Comparison of ENCODE assay signal across 19 cellular contexts in the genomic region with DNA sequence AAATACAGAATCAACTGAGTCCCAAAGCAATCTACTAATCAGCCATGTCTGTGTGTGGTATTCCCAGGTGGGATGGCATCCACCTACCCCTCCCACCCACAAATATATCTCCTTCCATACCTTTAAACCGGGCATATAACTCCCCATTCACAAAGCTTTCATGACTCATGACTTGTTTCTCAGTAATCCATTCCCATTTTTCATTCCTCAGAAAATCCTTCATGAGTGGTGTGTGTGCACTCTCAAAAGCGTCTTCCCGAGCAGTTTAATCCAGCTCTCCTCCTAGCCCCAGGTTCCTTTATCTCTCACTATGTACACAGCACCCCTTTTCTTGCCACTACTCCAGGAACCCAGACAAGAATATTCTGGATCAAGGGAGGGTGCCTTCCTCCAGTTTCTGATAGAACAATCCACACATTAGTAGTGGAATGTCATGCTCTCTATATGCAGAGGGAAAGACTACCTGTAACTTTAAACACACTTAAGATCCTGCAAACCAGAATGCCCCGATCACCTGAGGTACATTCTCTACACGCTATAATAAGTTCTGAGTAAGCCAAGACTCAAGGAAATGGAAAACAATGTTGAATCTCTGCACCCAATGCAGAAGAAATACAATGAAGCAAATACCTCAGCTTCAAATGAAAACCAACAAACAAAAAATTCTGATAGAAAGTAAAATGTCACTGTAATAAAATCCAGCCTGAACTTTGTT. TPM values are rescaled to one million over a fixed set of nuclear protein-coding genes. Genes with fewer than 3 reads are reported as not detected.
DNase-seq lines count a peak whose midpoint lies in the region; ATAC-seq and TF ChIP-seq lines count a peak whose summit lies in the region.
"Had no signal": no experiment of that assay in that cellular context is flagged by ENCODE, and none has a peak within 500 bp of the region (broad histone marks: within the 10 kb centered on the region; RNA-seq: fewer than 3 reads in every experiment).

No MANE protein-coding gene starts in this region.

- H3F3A ChIP-seq in SK-N-SH (replicated peaks; ENCODE audit: insufficient read depth): peaks cover 23% of the 10 kb centered on the region

- H3K4me2 ChIP-seq in SK-N-SH: no peak overlapping the region
- H3K4me2 ChIP-seq: BLaER1, PC-9 had no signal

- H3K27ac ChIP-seq in SK-N-SH (ENCODE audit: low read depth in 2 of 2, low read length in 1 of 2) (peak overlapping the region; percentile 4 to 99; a peak in 2 of 4 replicates), coronary artery (peak overlapping the region; percentile 84 to 85), muscle layer of duodenum (ENCODE audit: low read length) (peak overlapping the region; percentile 32), thyroid gland (peak overlapping the region; percentile 31 to 86 (median 82)), RWPE1 (no peak overlapping the region)
- H3K27ac ChIP-seq: BLaER1, PC-9, suprapubic skin had no signal

- POLR2A ChIA-PET in SK-N-SH (lab: Yijun Ruan, JAX) (interaction anchor here (0.6 kb wide), 1 partner anchor 530 kb away, joined by 5 read pairs; no protein-coding TSS in a partner anchor), RWPE1 (lab: Yijun Ruan, JAX; ENCODE audit: low non-redundant PET) (no interaction called here)

- CTCF ChIA-PET in SK-N-SH (lab: Yijun Ruan, JAX): interaction anchor here (1.3 kb wide), 1 partner anchor 40 kb away, joined by 3 read pairs; no protein-coding TSS in a partner anchor
- CTCF ChIA-PET in RWPE1 (lab: Yijun Ruan, JAX): no interaction called here

- no peak overlapping the region for H3K9ac ChIP-seq in SK-N-SH
- H3K9ac ChIP-seq: BLaER1 had no signal

- H3K4me1 ChIP-seq in SK-N-SH (ENCODE audit: control insufficient read depth in 1 of 2, insufficient read depth in 2 of 2, low read depth in 1 of 2, low read length in 1 of 2) (peaks cover 2 to 25% of the 10 kb centered on the region in 2 experiments; a peak in 3 of 4 replicates), muscle layer of duodenum (ENCODE audit: control insufficient read depth in 1 of 2, insufficient read depth in 2 of 2, low read length in 2 of 2) (peaks cover 5 to 7% of the 10 kb centered on the region in 2 donors), thyroid gland (peaks cover 12 to 36% of the 10 kb centered on the region in 2 donors)
- H3K4me1 ChIP-seq: BLaER1 had no signal

- 67% methylated on average over 5 of the region's 5 CpGs for WGBS in SK-N-SH (ENCODE audit: low lambda C conversion rate)
- 80% methylated on average over 5 of the region's 5 CpGs for WGBS in thyroid gland, 2 donors

- DNase-seq in SK-N-SH: no peak
- DNase-seq in coronary artery (ENCODE audit: low spot score): no peak
- no peak for DNase-seq in thyroid gland
- DNase-seq in stimulated activated CD4-positive, alpha-beta T cell treated with anti-CD3 and anti-CD28 coated beads, Interleukin-4, amount 100 ng/mL, for 4 hours: no peak
- no peak for DNase-seq in RWPE1 (ENCODE audit: low spot score)
- DNase-seq: 8988T; activated CD4-positive, alpha-beta T cell treated with anti-CD3 and anti-CD28 coated beads for 1 hour; aorta; GDM1; left ventricle myocardium superior; pancreas; PC-9; stimulated activated CD8-positive, alpha-beta memory T cell treated with anti-CD3 and anti-CD28 coated beads, Interleukin-4, amount 100 ng/mL, for 48 hours; T1000 had no signal

- H3K4me3 ChIP-seq in SK-N-SH (ENCODE audit: low read depth in 2 of 2, low read length in 1 of 2) (no peak overlapping the region), coronary artery (no peak overlapping the region), muscle layer of duodenum (ENCODE audit: low read depth in 1 of 2, low read length in 2 of 2) (no peak overlapping the region), thyroid gland (replicated peaks in 1 of 3) (no peak overlapping the region)
- H3K4me3 ChIP-seq: BLaER1, pancreas, PC-9, suprapubic skin had no signal

- intact Hi-C loops in thyroid gland (cut with DNase I): no loop called here

- H3K27me3 ChIP-seq in SK-N-SH (ENCODE audit: insufficient read depth) (no peaks in the 10 kb centered on the region), muscle layer of duodenum (ENCODE audit: low read depth, low read length) (no peaks in the 10 kb centered on the region), thyroid gland (no peaks in the 10 kb centered on the region)
- H3K27me3 ChIP-seq: BLaER1, pancreas, suprapubic skin had no signal

- TF ChIP-seq CTCF in SK-N-SH (IDR thresholded peaks at IDR 0.05) (no peak), coronary artery (IDR thresholded peaks at IDR 0.05) (no peak), thyroid gland (IDR thresholded peaks at IDR 0.05) (no peak), RWPE1 (conservative IDR thresholded peaks at IDR 0.05; ENCODE audit: low read depth) (no peak)

- ATAC-seq in SK-N-SH treated with all-trans-retinoic acid at 6 μM for 48 hours (no peak), HG03135 (IDR thresholded peaks at IDR 0.05; ENCODE audit: unreplicated experiment) (no peak)
- ATAC-seq: left ventricle myocardium superior had no signal

- no peak overlapping the region for H2AFZ ChIP-seq in SK-N-SH (ENCODE audit: low read depth)
- H2AFZ ChIP-seq: PC-9 had no signal

- TF ChIP-seq POLR2A in thyroid gland (IDR thresholded peaks at IDR 0.05): no peak

- TF ChIP-seq RAD21 in SK-N-SH (IDR thresholded peaks at IDR 0.05; ENCODE audit: low read length): no peak

- H3K9me3 ChIP-seq in SK-N-SH (no peaks in the 10 kb centered on the region), muscle layer of duodenum (ENCODE audit: control insufficient read depth in 1 of 2, low read length in 2 of 2) (no peaks in the 10 kb centered on the region), thyroid gland (no peaks in the 10 kb centered on the region)
- H3K9me3 ChIP-seq: BLaER1, pancreas, suprapubic skin had no signal

- H3K36me3 ChIP-seq in SK-N-SH (replicated peaks in 1 of 2; ENCODE audit: control insufficient read depth in 1 of 2, insufficient read depth in 2 of 2, low read length in 1 of 2): peaks cover 6 to 16% of the 10 kb centered on the region in 2 experiments
- peaks cover 7 to 10% of the 10 kb centered on the region in 2 donors for H3K36me3 ChIP-seq in muscle layer of duodenum (ENCODE audit: control insufficient read depth in 1 of 2, insufficient read depth in 2 of 2, low read length in 2 of 2)
- H3K36me3 ChIP-seq in thyroid gland: no peaks in the 10 kb centered on the region

- H3K9me2 ChIP-seq in SK-N-SH: no peaks in the 10 kb centered on the region

- H3K79me2 ChIP-seq in SK-N-SH (ENCODE audit: insufficient read depth): no peaks in the 10 kb centered on the region

- H4K20me1 ChIP-seq in SK-N-SH (ENCODE audit: insufficient read depth): no peaks in the 10 kb centered on the region
- H4K20me1 ChIP-seq: BLaER1 had no signal

- no peak for TF ChIP-seq EP300 in SK-N-SH (IDR thresholded peaks at IDR 0.05; ENCODE audit: borderline replicate concordance in 1 of 2, low read depth in 1 of 2, low read length in 1 of 2)

TF ChIP-seq in SK-N-SH, 30 proteins besides CTCF, POLR2A, EP300 and RAD21:
- TF ChIP-seq MEF2A (IDR thresholded peaks at IDR 0.05; ENCODE audit: borderline replicate concordance, low read depth) (no peak), FOSL2 (IDR thresholded peaks at IDR 0.05; ENCODE audit: borderline replicate concordance, low read depth) (no peak), ELF1 (IDR thresholded peaks at IDR 0.05) (no peak), SIN3A (IDR thresholded peaks at IDR 0.05; ENCODE audit: borderline replicate concordance, low read depth, low read length) (no peak)
TF ChIP-seq in SK-N-SH: peak in this region for 0.

TF ChIP-seq in SK-N-SH treated with all-trans-retinoic acid at 6 μM for 48 hours, 23 proteins besides CTCF, POLR2A, EP300 and RAD21:
- no peak for TF ChIP-seq GLIS3 (CRISPR knock-in tag; IDR thresholded peaks at IDR 0.05)
- TF ChIP-seq TCF4 (CRISPR knock-in tag; IDR thresholded peaks at IDR 0.05; ENCODE audit: borderline replicate concordance): no peak
- TF ChIP-seq PPARA (CRISPR knock-in tag; IDR thresholded peaks at IDR 0.05; ENCODE audit: borderline replicate concordance): no peak
- no peak for TF ChIP-seq ESRRG (CRISPR knock-in tag; IDR thresholded peaks at IDR 0.05)

RNA-seq across cellular contexts. Expression of a gene that starts 55.7 kb away (rescaled TPM):
- polyA plus RNA-seq in SK-N-SH (2012; rRNA removed): not detected in 2 replicates
- polyA plus RNA-seq in SK-N-SH (2012; cell fraction: cytosol; rRNA removed): 0.01 and 0.06 TPM in 2 replicates
- polyA plus RNA-seq in SK-N-SH (2012; cell fraction: nucleus; rRNA removed): 0.01 TPM in 2 replicates
- 10 to 100 TPM; 34.4 to 86.4 (median 73.6) TPM for total RNA-seq in thyroid gland
